ENCODE assay signal across 8 cellular contexts in genomic region chr19:1261863-1262686, GRCh38. TPM values are rescaled to one million over a fixed set of nuclear protein-coding genes. Genes with fewer than 3 reads are reported as not detected.
DNase-seq lines count a peak whose midpoint lies in the region; ATAC-seq and TF ChIP-seq lines count a peak whose summit lies in the region.

No MANE protein-coding gene starts in this region.

- peak overlapping the region; percentile 100 for H3K4me2 ChIP-seq in SK-N-SH

- 60% methylated on average over 18 of the region's 28 CpGs for WGBS in SK-N-SH (ENCODE audit: low lambda C conversion rate)

- no peak for TF ChIP-seq EP300 in SK-N-SH (IDR thresholded peaks at IDR 0.05; ENCODE audit: borderline replicate concordance in 1 of 2, low read depth in 1 of 2, low read length in 1 of 2)

- H3K4me1 Mint-ChIP-seq in endothelial cell (ENCODE audit: unreplicated experiment) (peaks cover 42% of the 10 kb centered on the region), naive B cell (peaks cover 64 to 82% (median 74%) of the 10 kb centered on the region in 3 donors)

- H3K27ac Mint-ChIP-seq in endothelial cell (ENCODE audit: unreplicated experiment), result peak overlapping the region; percentile 89
- peak overlapping the region; percentile 99 to 100 (median 100) for H3K27ac Mint-ChIP-seq in naive B cell

- peak overlapping the region; percentile 72 to 86 for H3K4me3 ChIP-seq in SK-N-SH (ENCODE audit: low read depth in 2 of 2, low read length in 1 of 2)

- ATAC-seq in SK-N-SH treated with all-trans-retinoic acid at 6 μM for 48 hours (no peak), naive B cell (ENCODE audit: low read depth in 2 of 2) (no peak), GM19023 (IDR thresholded peaks at IDR 0.05; ENCODE audit: unreplicated experiment) (no peak)

- POLR2A ChIA-PET in SK-N-SH (lab: Yijun Ruan, JAX), result interaction anchor here (0.8 to 1.6 kb wide), 3 partner anchors 9 to 18 kb away, joined by 3 to 7 read pairs (median 3); no protein-coding TSS in a partner anchor

- peaks cover 21% of the 10 kb centered on the region for H3K27me3 Mint-ChIP-seq in endothelial cell (ENCODE audit: unreplicated experiment)
- H3K27me3 Mint-ChIP-seq in naive B cell, result no peaks in the 10 kb centered on the region

- no peaks in the 10 kb centered on the region for H3K27me3 ChIP-seq in SK-N-SH (ENCODE audit: insufficient read depth)

- DNase-seq in SK-N-SH (no peak), SW480 (ENCODE audit: low spot score) (peak; percentile 77), endothelial cell (ENCODE audit: low spot score) (no peak), naive B cell (no peak), occipital lobe (lab: John Stamatoyannopoulos, UW) (no peak), SKM-1 treated with dmso at 0.1 percent for 144 hours (lab: John Stamatoyannopoulos, UW; ENCODE audit: unreplicated experiment) (no peak)

- TF ChIP-seq CTCF in SK-N-SH (IDR thresholded peaks at IDR 0.05) (no peak), endothelial cell (IDR thresholded peaks at IDR 0.05; ENCODE audit: unreplicated experiment) (peak; percentile 5)

- H3K4me3 Mint-ChIP-seq in endothelial cell (ENCODE audit: unreplicated experiment) (peak overlapping the region; percentile 92), naive B cell (peak overlapping the region; percentile 89 to 98 (median 96))

- H3K9me3 Mint-ChIP-seq in endothelial cell (ENCODE audit: unreplicated experiment) (no peaks in the 10 kb centered on the region), naive B cell (no peaks in the 10 kb centered on the region)

- no peak overlapping the region for H2AFZ ChIP-seq in SK-N-SH (ENCODE audit: low read depth)

- H3K9ac ChIP-seq in SK-N-SH, result peak overlapping the region; percentile 96

- H3K36me3 Mint-ChIP-seq in endothelial cell (ENCODE audit: low read depth, unreplicated experiment), result peaks cover 12% of the 10 kb centered on the region
- peaks cover 0 to 5% of the 10 kb centered on the region in 2 donors for H3K36me3 Mint-ChIP-seq in naive B cell

- peaks cover 19% of the 10 kb centered on the region for H4K20me1 ChIP-seq in SK-N-SH (ENCODE audit: insufficient read depth)

- peaks cover 44% of the 10 kb centered on the region for H3F3A ChIP-seq in SK-N-SH (replicated peaks; ENCODE audit: insufficient read depth)

- peaks cover 25% of the 10 kb centered on the region for H3K79me2 ChIP-seq in SK-N-SH (ENCODE audit: insufficient read depth)

- H3K9me2 ChIP-seq in SK-N-SH, result no peaks in the 10 kb centered on the region

- CTCF ChIA-PET in SK-N-SH (lab: Yijun Ruan, JAX), result interaction anchor here (0.8 to 18.6 kb wide), 7 partner anchors 9 to 56 kb away, joined by 3 to 594 read pairs (median 3); partner anchors contain the start of gene ATP5F1D

- H3K36me3 ChIP-seq in SK-N-SH (replicated peaks in 1 of 2; ENCODE audit: control insufficient read depth in 1 of 2, insufficient read depth in 2 of 2, low read length in 1 of 2), result peaks cover 5 to 18% of the 10 kb centered on the region in 2 experiments

- peaks cover 58 to 60% of the 10 kb centered on the region in 2 experiments for H3K4me1 ChIP-seq in SK-N-SH (ENCODE audit: control insufficient read depth in 1 of 2, insufficient read depth in 2 of 2, low read depth in 1 of 2, low read length in 1 of 2)

- TF ChIP-seq RAD21 in SK-N-SH (IDR thresholded peaks at IDR 0.05; ENCODE audit: low read length), result no peak

- no peaks in the 10 kb centered on the region for H3K9me3 ChIP-seq in SK-N-SH

- H3K27ac ChIP-seq in SK-N-SH (ENCODE audit: low read depth in 2 of 2, low read length in 1 of 2), result peak overlapping the region; percentile 89 to 92

TF ChIP-seq in SK-N-SH, 30 proteins besides CTCF, POLR2A, EP300 and RAD21 (continues in another document):
- TF ChIP-seq NRF1 (IDR thresholded peaks at IDR 0.05; ENCODE audit: low read depth, low read length), result no peak
- no peak for TF ChIP-seq RXRA (IDR thresholded peaks at IDR 0.05; ENCODE audit: borderline replicate concordance, low read depth)
- TF ChIP-seq, protein P1, sequence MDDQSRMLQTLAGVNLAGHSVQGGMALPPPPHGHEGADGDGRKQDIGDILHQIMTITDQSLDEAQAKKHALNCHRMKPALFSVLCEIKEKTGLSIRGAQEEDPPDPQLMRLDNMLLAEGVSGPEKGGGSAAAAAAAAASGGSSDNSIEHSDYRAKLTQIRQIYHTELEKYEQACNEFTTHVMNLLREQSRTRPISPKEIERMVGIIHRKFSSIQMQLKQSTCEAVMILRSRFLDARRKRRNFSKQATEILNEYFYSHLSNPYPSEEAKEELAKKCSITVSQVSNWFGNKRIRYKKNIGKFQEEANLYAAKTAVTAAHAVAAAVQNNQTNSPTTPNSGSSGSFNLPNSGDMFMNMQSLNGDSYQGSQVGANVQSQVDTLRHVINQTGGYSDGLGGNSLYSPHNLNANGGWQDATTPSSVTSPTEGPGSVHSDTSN (IDR thresholded peaks at IDR 0.05), result no peak
- TF ChIP-seq TCF12 (IDR thresholded peaks at IDR 0.05), result no peak
- TF ChIP-seq JUND (IDR thresholded peaks at IDR 0.05), result no peak
- TF ChIP-seq, protein P2, sequence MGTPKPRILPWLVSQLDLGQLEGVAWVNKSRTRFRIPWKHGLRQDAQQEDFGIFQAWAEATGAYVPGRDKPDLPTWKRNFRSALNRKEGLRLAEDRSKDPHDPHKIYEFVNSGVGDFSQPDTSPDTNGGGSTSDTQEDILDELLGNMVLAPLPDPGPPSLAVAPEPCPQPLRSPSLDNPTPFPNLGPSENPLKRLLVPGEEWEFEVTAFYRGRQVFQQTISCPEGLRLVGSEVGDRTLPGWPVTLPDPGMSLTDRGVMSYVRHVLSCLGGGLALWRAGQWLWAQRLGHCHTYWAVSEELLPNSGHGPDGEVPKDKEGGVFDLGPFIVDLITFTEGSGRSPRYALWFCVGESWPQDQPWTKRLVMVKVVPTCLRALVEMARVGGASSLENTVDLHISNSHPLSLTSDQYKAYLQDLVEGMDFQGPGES (IDR thresholded peaks at IDR 0.05; ENCODE audit: low read depth, low read length), result no peak

TF ChIP-seq in SK-N-SH treated with all-trans-retinoic acid at 6 μM for 48 hours, 23 proteins besides CTCF, POLR2A, EP300 and RAD21 (continues in another document):
- TF ChIP-seq RARB (CRISPR knock-in tag; IDR thresholded peaks at IDR 0.05), result no peak
- TF ChIP-seq ZNF8 (CRISPR knock-in tag; IDR thresholded peaks at IDR 0.05), result no peak
- no peak for TF ChIP-seq ZFP3 (CRISPR knock-in tag; IDR thresholded peaks at IDR 0.05)
- TF ChIP-seq PPARA (CRISPR knock-in tag; IDR thresholded peaks at IDR 0.05; ENCODE audit: borderline replicate concordance), result no peak
- TF ChIP-seq GLIS3 (CRISPR knock-in tag; IDR thresholded peaks at IDR 0.05), result no peak
- TF ChIP-seq, protein P3, sequence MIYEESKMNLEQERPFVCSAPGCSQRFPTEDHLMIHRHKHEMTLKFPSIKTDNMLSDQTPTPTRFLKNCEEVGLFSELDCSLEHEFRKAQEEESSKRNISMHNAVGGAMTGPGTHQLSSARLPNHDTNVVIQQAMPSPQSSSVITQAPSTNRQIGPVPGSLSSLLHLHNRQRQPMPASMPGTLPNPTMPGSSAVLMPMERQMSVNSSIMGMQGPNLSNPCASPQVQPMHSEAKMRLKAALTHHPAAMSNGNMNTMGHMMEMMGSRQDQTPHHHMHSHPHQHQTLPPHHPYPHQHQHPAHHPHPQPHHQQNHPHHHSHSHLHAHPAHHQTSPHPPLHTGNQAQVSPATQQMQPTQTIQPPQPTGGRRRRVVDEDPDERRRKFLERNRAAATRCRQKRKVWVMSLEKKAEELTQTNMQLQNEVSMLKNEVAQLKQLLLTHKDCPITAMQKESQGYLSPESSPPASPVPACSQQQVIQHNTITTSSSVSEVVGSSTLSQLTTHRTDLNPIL (CRISPR knock-in tag; IDR thresholded peaks at IDR 0.05; ENCODE audit: low read depth), result no peak
- TF ChIP-seq, protein P4, sequence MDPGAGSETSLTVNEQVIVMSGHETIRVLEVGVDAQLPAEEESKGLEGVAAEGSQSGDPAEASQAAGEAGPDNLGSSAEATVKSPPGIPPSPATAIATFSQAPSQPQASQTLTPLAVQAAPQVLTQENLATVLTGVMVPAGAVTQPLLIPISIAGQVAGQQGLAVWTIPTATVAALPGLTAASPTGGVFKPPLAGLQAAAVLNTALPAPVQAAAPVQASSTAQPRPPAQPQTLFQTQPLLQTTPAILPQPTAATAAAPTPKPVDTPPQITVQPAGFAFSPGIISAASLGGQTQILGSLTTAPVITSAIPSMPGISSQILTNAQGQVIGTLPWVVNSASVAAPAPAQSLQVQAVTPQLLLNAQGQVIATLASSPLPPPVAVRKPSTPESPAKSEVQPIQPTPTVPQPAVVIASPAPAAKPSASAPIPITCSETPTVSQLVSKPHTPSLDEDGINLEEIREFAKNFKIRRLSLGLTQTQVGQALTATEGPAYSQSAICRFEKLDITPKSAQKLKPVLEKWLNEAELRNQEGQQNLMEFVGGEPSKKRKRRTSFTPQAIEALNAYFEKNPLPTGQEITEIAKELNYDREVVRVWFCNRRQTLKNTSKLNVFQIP (CRISPR knock-in tag; IDR thresholded peaks at IDR 0.05; ENCODE audit: borderline replicate concordance, low read depth), result no peak

RNA-seq across cellular contexts. Expression of gene CIRBP, which starts 7.1 kb away (rescaled TPM):
- polyA plus RNA-seq in SK-N-SH (2012; rRNA removed) (762 and 857 TPM in 2 replicates), naive B cell (ENCODE audit: low read depth in 6 of 6) (100 to 1,000 TPM; 253 to 449 (median 334) TPM)
- 628 and 677 TPM in 2 replicates for polyA plus RNA-seq in SK-N-SH (2012; cell fraction: cytosol; rRNA removed)
- polyA plus RNA-seq in SK-N-SH (2012; cell fraction: nucleus; rRNA removed), result 2,521 and 3,638 TPM in 2 replicates
- total RNA-seq in endothelial cell (ENCODE audit: unreplicated experiment) (315 TPM), occipital lobe (598 TPM)

RNA-seq across cellular contexts. Expression of gene FAM174C, which starts 13.3 kb away (rescaled TPM):
- polyA plus RNA-seq in SK-N-SH (2012; rRNA removed), result 53.5 and 78.0 TPM in 2 replicates
- 35.5 and 51.2 TPM in 2 replicates for polyA plus RNA-seq in SK-N-SH (2012; cell fraction: cytosol; rRNA removed)
- polyA plus RNA-seq in SK-N-SH (2012; cell fraction: nucleus; rRNA removed), result 76.2 and 162 TPM in 2 replicates
- total RNA-seq in endothelial cell (ENCODE audit: unreplicated experiment), result 22.7 TPM
- polyA plus RNA-seq in naive B cell (ENCODE audit: low read depth in 6 of 6), result 10 to 100 TPM; 48.9 to 80.0 (median 64.7) TPM
- 6.7 TPM for total RNA-seq in occipital lobe

RNA-seq across cellular contexts. Expression of gene MIDN, which starts 13.7 kb away (rescaled TPM):
- polyA plus RNA-seq in SK-N-SH (2012; rRNA removed) (8.2 and 13.9 TPM in 2 replicates), naive B cell (ENCODE audit: low read depth in 6 of 6) (1 to 10 TPM in 5 of 6 donors, under 1 TPM in 1; 0.78 to 5.5 (median 2.7) TPM)
- polyA plus RNA-seq in SK-N-SH (2012; cell fraction: cytosol; rRNA removed), result 6.8 and 9.9 TPM in 2 replicates
- polyA plus RNA-seq in SK-N-SH (2012; cell fraction: nucleus; rRNA removed), result 53.9 and 79.1 TPM in 2 replicates
- total RNA-seq in endothelial cell (ENCODE audit: unreplicated experiment) (204 TPM), occipital lobe (15.3 TPM)

RNA-seq across cellular contexts. Expression of gene ATP5F1D, which starts 20.5 kb away (rescaled TPM):
- polyA plus RNA-seq in SK-N-SH (2012; rRNA removed), result 133 and 226 TPM in 2 replicates
- polyA plus RNA-seq in SK-N-SH (2012; cell fraction: cytosol; rRNA removed), result 114 and 155 TPM in 2 replicates
- polyA plus RNA-seq in SK-N-SH (2012; cell fraction: nucleus; rRNA removed), result 81.6 and 162 TPM in 2 replicates
- total RNA-seq in endothelial cell (ENCODE audit: unreplicated experiment), result 175 TPM
- 100 to 1,000 TPM; 132 to 222 (median 199) TPM for polyA plus RNA-seq in naive B cell (ENCODE audit: low read depth in 6 of 6)
- total RNA-seq in occipital lobe, result 11.9 TPM

RNA-seq across cellular contexts. Expression of gene EFNA2, which starts 23.6 kb away (rescaled TPM):
- 0.67 and 1.1 TPM in 2 replicates for polyA plus RNA-seq in SK-N-SH (2012; rRNA removed)
- 0.39 and 0.63 TPM in 2 replicates for polyA plus RNA-seq in SK-N-SH (2012; cell fraction: cytosol; rRNA removed)
- 0.33 and 0.44 TPM in 2 replicates for polyA plus RNA-seq in SK-N-SH (2012; cell fraction: nucleus; rRNA removed)
- total RNA-seq in endothelial cell (ENCODE audit: unreplicated experiment), result 14.6 TPM
- polyA plus RNA-seq in naive B cell (ENCODE audit: low read depth in 6 of 6), result not detected
- 8.1 TPM for total RNA-seq in occipital lobe

Comparison
In these comparisons a context has a peak if more than half of its experiments do, and no peak if none do; other contexts are left out.
1. RNA of gene MIDN, which starts 13.7 kb away (total RNA-seq): 204 TPM in endothelial cell (single experiment); 15.3 TPM in occipital lobe (single experiment); every median in the first group is over 10 times any median in the second.